27 cellular contexts compared by ENCODE assay signal in the genomic region with DNA sequence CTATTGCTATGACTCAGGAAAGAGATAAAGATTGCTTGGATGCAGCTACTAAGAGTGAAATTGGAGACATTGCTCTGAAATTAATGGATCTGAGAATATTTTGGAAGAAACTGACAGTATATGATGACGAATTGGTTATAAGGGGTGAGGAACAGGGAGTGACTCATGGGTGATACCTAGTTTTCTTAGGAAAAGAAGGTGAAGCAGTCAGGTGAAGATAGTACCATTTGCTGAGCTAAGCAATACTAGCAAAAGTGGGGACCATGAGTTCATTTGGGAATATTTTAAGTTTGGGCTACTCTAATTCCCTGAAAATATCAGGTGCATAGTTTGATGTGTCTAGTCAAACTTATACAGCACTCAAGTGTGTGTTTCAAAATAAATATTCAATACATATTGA.
"Had no signal": no experiment of that assay in that cellular context is flagged by ENCODE, and none has a peak within 500 bp of the region (broad histone marks: within the 10 kb centered on the region; RNA-seq: fewer than 3 reads in every experiment).

No MANE protein-coding gene starts in this region.

- H3K27me3 ChIP-seq: ascending aorta, breast epithelium, dorsolateral prefrontal cortex, gastrocnemius medialis, heart left ventricle had no signal

- H3K27ac ChIP-seq: ascending aorta, breast epithelium, coronary artery, dorsolateral prefrontal cortex, gastrocnemius medialis, heart left ventricle had no signal

- H3K9me3 ChIP-seq: gastrocnemius medialis had no signal

- ATAC-seq: activated naive CD4-positive, alpha-beta T cell treated with anti-CD3 and anti-CD28 coated beads, Interleukin-2, amount 50 U/mL, for 72 hours; activated T-cell treated with anti-CD3 and anti-CD28 coated beads, Interleukin-2, amount 50 U/mL, for 72 hours; esophagus mucosa; gastrocnemius medialis; heart left ventricle; WTC11 had no signal

- DNase-seq: activated CD4-positive, alpha-beta memory T cell treated with anti-CD3 and anti-CD28 coated beads, Interleukin-2, amount 10 ng/mL, durations not matched to agents 7 days and 5 days; activated CD4-positive, alpha-beta T cell treated with anti-CD3 and anti-CD28 coated beads for 1 hour; activated CD4-positive, alpha-beta T cell treated with anti-CD3 and anti-CD28 coated beads for 4 hours; activated CD4-positive, alpha-beta T cell treated with anti-CD3 and anti-CD28 coated beads, Interleukin-2, amount 10 ng/mL, durations not matched to agents 7 days and 5 days; activated CD4-positive, alpha-beta T cell treated with anti-CD3 and anti-CD28 coated beads, Interleukin-2, amount 50 U/mL, for 4 hours; activated CD8-positive, alpha-beta memory T cell treated with anti-CD3 and anti-CD28 coated beads, Interleukin-2, amount 50 U/mL, for 48 hours; activated gamma-delta T cell; activated naive CD4-positive, alpha-beta T cell; activated naive CD4-positive, alpha-beta T cell treated with anti-CD3 and anti-CD28 coated beads, Interleukin-2, amount 10 ng/mL, durations not matched to agents 7 days and 5 days; activated naive CD8-positive, alpha-beta T cell treated with anti-CD3 and anti-CD28 coated beads, Interleukin-2, amount 10 ng/mL, durations not matched to agents 7 days and 5 days; activated T-cell treated with anti-CD3 and anti-CD28 coated beads for 4 hours; activated T-cell treated with anti-CD3 and anti-CD28 coated beads, Interleukin-2, amount 50 U/mL, for 24 hours; activated T-cell treated with anti-CD3 and anti-CD28 coated beads, Interleukin-2, amount 50 U/mL, for 72 hours; dorsolateral prefrontal cortex; effector memory CD4-positive, alpha-beta T cell; endodermal cell; foreskin fibroblast; gastrocnemius medialis; glutamatergic neuron; heart left ventricle; T-helper 2 cell had no signal

- H3K4me3 ChIP-seq: ascending aorta, breast epithelium, coronary artery, dorsolateral prefrontal cortex, gastrocnemius medialis, heart left ventricle had no signal

- H3K36me3 ChIP-seq: ascending aorta, breast epithelium, gastrocnemius medialis, heart left ventricle had no signal

- H3K4me1 ChIP-seq: ascending aorta, breast epithelium, gastrocnemius medialis, heart left ventricle had no signal
